20 cellular contexts compared by ENCODE assay signal in genomic region chr3:160384639-160385312, GRCh38.
"Had no signal": no experiment of that assay in that cellular context is flagged by ENCODE, and none has a peak within 500 bp of the region (broad histone marks: within the 10 kb centered on the region; RNA-seq: fewer than 3 reads in every experiment).

No MANE protein-coding gene starts in this region.

- H3K9me3 Mint-ChIP-seq: activated CD8-positive, alpha-beta T cell treated with anti-CD3 and anti-CD28 coated beads for 36 hours; brain; nephron; stimulated activated naive CD8-positive, alpha-beta T cell treated with anti-CD3 and anti-CD28 coated beads, Interleukin-15, Interleukin-2, amounts not matched to agents 100 ng/mL and 50 ng/mL, for 24 hours had no signal

- H3K27ac Mint-ChIP-seq: activated CD4-positive, alpha-beta T cell treated with anti-CD3 and anti-CD28 coated beads, Interleukin-2, amount 10 ng/mL, durations not matched to agents 7 days and 5 days; activated CD8-positive, alpha-beta memory T cell treated with anti-CD3 and anti-CD28 coated beads, Interleukin-2, amount 10 ng/mL, durations not matched to agents 7 days and 5 days; activated CD8-positive, alpha-beta T cell treated with anti-CD3 and anti-CD28 coated beads for 36 hours; stimulated activated naive CD8-positive, alpha-beta T cell treated with anti-CD3 and anti-CD28 coated beads, Interleukin-15, Interleukin-2, amounts not matched to agents 100 ng/mL and 50 ng/mL, for 24 hours had no signal

- H3K27me3 Mint-ChIP-seq: activated CD4-positive, alpha-beta T cell treated with anti-CD3 and anti-CD28 coated beads, Interleukin-2, amount 10 ng/mL, durations not matched to agents 7 days and 5 days; activated CD8-positive, alpha-beta memory T cell treated with anti-CD3 and anti-CD28 coated beads, Interleukin-2, amount 10 ng/mL, durations not matched to agents 7 days and 5 days; activated CD8-positive, alpha-beta T cell treated with anti-CD3 and anti-CD28 coated beads for 36 hours; brain; stimulated activated naive CD8-positive, alpha-beta T cell treated with anti-CD3 and anti-CD28 coated beads, Interleukin-15, Interleukin-2, amounts not matched to agents 100 ng/mL and 50 ng/mL, for 24 hours had no signal

- H3K4me3 Mint-ChIP-seq: activated CD4-positive, alpha-beta T cell treated with anti-CD3 and anti-CD28 coated beads, Interleukin-2, amount 10 ng/mL, durations not matched to agents 7 days and 5 days; activated CD8-positive, alpha-beta memory T cell treated with anti-CD3 and anti-CD28 coated beads, Interleukin-2, amount 10 ng/mL, durations not matched to agents 7 days and 5 days; activated CD8-positive, alpha-beta T cell treated with anti-CD3 and anti-CD28 coated beads for 36 hours; brain; nephron; stimulated activated naive CD8-positive, alpha-beta T cell treated with anti-CD3 and anti-CD28 coated beads, Interleukin-15, Interleukin-2, amounts not matched to agents 100 ng/mL and 50 ng/mL, for 24 hours had no signal

- ATAC-seq: activated CD8-positive, alpha-beta memory T cell treated with anti-CD3 and anti-CD28 coated beads, Interleukin-2, amount 10 ng/mL, durations not matched to agents 7 days and 5 days; activated CD8-positive, alpha-beta T cell treated with anti-CD3 and anti-CD28 coated beads for 36 hours; esophagus mucosa; psoas muscle had no signal

- DNase-seq: activated CD4-positive, alpha-beta T cell treated with anti-CD3 and anti-CD28 coated beads, Interleukin-2, amount 10 ng/mL, durations not matched to agents 7 days and 5 days; activated CD4-positive, CD25-positive, alpha-beta regulatory T cell treated with anti-CD3 and anti-CD28 coated beads, Interleukin-2, amount 50 U/mL, for 72 hours; activated CD8-positive, alpha-beta memory T cell treated with anti-CD3 and anti-CD28 coated beads, Interleukin-2, amount 10 ng/mL, durations not matched to agents 7 days and 5 days; activated CD8-positive, alpha-beta T cell treated with anti-CD3 and anti-CD28 coated beads for 36 hours; activated effector memory CD4-positive, alpha-beta T cell treated with anti-CD3 and anti-CD28 coated beads, Interleukin-2, amount 50 U/mL, for 16 hours; activated naive CD4-positive, alpha-beta T cell treated with anti-CD3 and anti-CD28 coated beads, Interleukin-2, amount 50 U/mL, for 16 hours; activated T-cell treated with anti-CD3 and anti-CD28 coated beads for 4 hours; anterior cingulate cortex; dermis blood vessel endothelial cell; effector memory CD4-positive, alpha-beta T cell; foreskin melanocyte; pancreas; psoas muscle; stimulated activated CD4-positive, alpha-beta T cell treated with anti-CD3 and anti-CD28 coated beads, Interleukin-4, amount 100 ng/mL, for 4 hours; substantia nigra; tibial artery had no signal

- H3K4me1 Mint-ChIP-seq: activated CD8-positive, alpha-beta memory T cell treated with anti-CD3 and anti-CD28 coated beads, Interleukin-2, amount 10 ng/mL, durations not matched to agents 7 days and 5 days; nephron had no signal
